10 cellular contexts compared by ENCODE assay signal in the genomic region with DNA sequence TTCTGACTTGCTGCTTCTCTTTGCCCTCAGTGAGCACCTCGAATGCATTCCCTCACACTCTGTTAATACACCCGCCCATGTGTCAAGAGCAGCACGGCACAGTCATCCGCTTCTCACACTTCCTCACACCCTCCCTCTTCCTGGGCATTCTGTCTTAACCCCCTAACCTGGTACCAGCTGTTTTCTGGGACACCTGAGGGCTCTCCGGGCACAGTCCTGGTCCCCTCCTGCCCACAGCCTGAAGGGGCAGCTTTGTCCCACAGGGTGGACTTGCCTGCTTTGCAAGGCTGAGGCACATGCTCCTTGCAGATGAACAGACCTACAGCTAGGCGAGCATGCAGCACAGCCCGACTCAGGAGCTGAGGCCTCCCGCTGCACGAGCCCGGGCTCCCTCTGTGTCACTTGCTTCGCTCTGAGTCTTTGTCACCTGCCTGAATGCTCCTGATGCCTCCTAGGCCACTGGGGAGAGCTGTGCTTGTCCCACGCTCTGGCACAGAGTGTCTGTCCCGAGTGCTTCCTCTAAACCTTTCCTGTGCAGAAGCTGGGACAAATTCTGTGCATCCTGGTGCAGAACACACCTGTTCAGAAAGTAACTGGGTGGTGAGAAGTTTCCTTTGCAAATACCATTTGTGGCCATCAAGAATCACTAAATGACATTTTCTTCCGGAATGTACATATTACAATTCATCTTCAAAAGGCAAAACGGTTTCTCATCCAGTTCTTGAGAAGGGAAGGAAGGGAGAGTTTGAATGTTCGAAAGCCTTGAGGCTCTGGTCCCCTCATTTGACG.
DNase-seq lines count a peak whose midpoint lies in the region; ATAC-seq and TF ChIP-seq lines count a peak whose summit lies in the region.
"Had no signal": no experiment of that assay in that cellular context is flagged by ENCODE, and none has a peak within 500 bp of the region (broad histone marks: within the 10 kb centered on the region; RNA-seq: fewer than 3 reads in every experiment).

No MANE protein-coding gene starts in this region.

- H3K27ac ChIP-seq in WERI-Rb-1: no peak overlapping the region
- H3K27ac ChIP-seq: VCaP had no signal

- peak; percentile 38 to 40 for DNase-seq in NOMO-1 (lab: John Stamatoyannopoulos, UW; ENCODE audit: unreplicated experiment in 2 of 2)
- DNase-seq in NOMO-1 treated with dmso at 0.1 percent for 144 hours (lab: John Stamatoyannopoulos, UW; ENCODE audit: unreplicated experiment): no peak
- peak; percentile 7 to 9 for DNase-seq in central memory CD8-positive, alpha-beta T cell (ENCODE audit: low spot score in 2 of 2)
- DNase-seq in NCI-H69 (lab: John Stamatoyannopoulos, UW): no peak
- no peak for DNase-seq in WERI-Rb-1
- DNase-seq in medulla oblongata (ENCODE audit: extremely low spot score): no peak
- DNase-seq: 8988T had no signal

- no peak for TF ChIP-seq CTCF in WERI-Rb-1 (IDR thresholded peaks at IDR 0.05; ENCODE audit: low read depth, low read length)

- peak overlapping the region; percentile 4 for H3K4me3 Mint-ChIP-seq in central memory CD8-positive, alpha-beta T cell
- peak overlapping the region; percentile 43 for H3K4me3 Mint-ChIP-seq in stimulated activated memory B cell treated with anti-CD40 and anti-IgM and Interleukin-4, amounts not matched to agents 10 μg/mL and 1 μg/mL and 100 μg/mL, for 72 hours

- H3K4me1 Mint-ChIP-seq in central memory CD8-positive, alpha-beta T cell: peaks cover 16% of the 10 kb centered on the region
- peaks cover 56% of the 10 kb centered on the region for H3K4me1 Mint-ChIP-seq in stimulated activated memory B cell treated with anti-CD40 and anti-IgM and Interleukin-4, amounts not matched to agents 10 μg/mL and 1 μg/mL and 100 μg/mL, for 72 hours

- H3K27ac Mint-ChIP-seq in central memory CD8-positive, alpha-beta T cell (ENCODE audit: low read depth): peak overlapping the region; percentile 2
- peak overlapping the region; percentile 96 for H3K27ac Mint-ChIP-seq in stimulated activated memory B cell treated with anti-CD40 and anti-IgM and Interleukin-4, amounts not matched to agents 10 μg/mL and 1 μg/mL and 100 μg/mL, for 72 hours

- H3K9me3 ChIP-seq in WERI-Rb-1 (ENCODE audit: severe bottlenecking): peaks cover 14% of the 10 kb centered on the region

- H3K27me3 ChIP-seq in WERI-Rb-1 (ENCODE audit: insufficient read depth, low read depth, severe bottlenecking): peaks cover 14% of the 10 kb centered on the region

- H3K27me3 Mint-ChIP-seq in central memory CD8-positive, alpha-beta T cell: peaks cover 69% of the 10 kb centered on the region
- peaks cover 26% of the 10 kb centered on the region for H3K27me3 Mint-ChIP-seq in stimulated activated memory B cell treated with anti-CD40 and anti-IgM and Interleukin-4, amounts not matched to agents 10 μg/mL and 1 μg/mL and 100 μg/mL, for 72 hours

- H3K4me3 ChIP-seq in WERI-Rb-1 (ENCODE audit: low read depth, low read length): no peak overlapping the region

- H3K9me3 Mint-ChIP-seq in central memory CD8-positive, alpha-beta T cell: no peaks in the 10 kb centered on the region
- peaks cover 4% of the 10 kb centered on the region for H3K9me3 Mint-ChIP-seq in stimulated activated memory B cell treated with anti-CD40 and anti-IgM and Interleukin-4, amounts not matched to agents 10 μg/mL and 1 μg/mL and 100 μg/mL, for 72 hours

- no peaks in the 10 kb centered on the region for H3K36me3 Mint-ChIP-seq in central memory CD8-positive, alpha-beta T cell (ENCODE audit: insufficient read depth)
- H3K36me3 Mint-ChIP-seq in stimulated activated memory B cell treated with anti-CD40 and anti-IgM and Interleukin-4, amounts not matched to agents 10 μg/mL and 1 μg/mL and 100 μg/mL, for 72 hours: peaks cover 71% of the 10 kb centered on the region

- H3K36me3 ChIP-seq in WERI-Rb-1: no peaks in the 10 kb centered on the region

- ATAC-seq in HG03354 (IDR thresholded peaks at IDR 0.05; ENCODE audit: poor library complexity, severe bottlenecking, unreplicated experiment): peak; percentile 33
- ATAC-seq in central memory CD8-positive, alpha-beta T cell (replicated peaks; ENCODE audit: extremely low read depth, poor library complexity, severe bottlenecking): peak; percentile 32
- ATAC-seq in stimulated activated memory B cell treated with anti-CD40 and anti-IgM and Interleukin-4, amounts not matched to agents 10 μg/mL and 1 μg/mL and 100 μg/mL, for 72 hours: peak; percentile 60

Comparison
In these comparisons a context has a peak if more than half of its experiments do, and no peak if none do; other contexts are left out.
1. DNase-seq: peak in NOMO-1 (2 of 2) and central memory CD8-positive, alpha-beta T cell (2 of 2); none in NOMO-1 treated with dmso at 0.1 percent for 144 hours (single experiment), NCI-H69 (single experiment), WERI-Rb-1 (single experiment) and medulla oblongata (single experiment).
2. Peak in every context shown above with its lines, with median percentiles within 50 percentile points of each other: ATAC-seq.